ENCODE assay signal across 9 cellular contexts in genomic region chr1:171142081-171142450, GRCh38. TPM values are rescaled to one million over a fixed set of nuclear protein-coding genes. Genes with fewer than 3 reads are reported as not detected.
A peak's percentile ranks its signal among the peaks of the same experiment; 100 is the strongest.
DNase-seq lines count a peak whose midpoint lies in the region; ATAC-seq and TF ChIP-seq lines count a peak whose summit lies in the region.
"Had no signal": no experiment of that assay in that cellular context is flagged by ENCODE, and none has a peak within 500 bp of the region (broad histone marks: within the 10 kb centered on the region; RNA-seq: fewer than 3 reads in every experiment).

No MANE protein-coding gene starts in this region.

- H3K36me3 ChIP-seq in fibroblast of lung (ENCODE audit: control insufficient read depth, insufficient read depth, low read length) (no peaks in the 10 kb centered on the region), muscle layer of colon (ENCODE audit: insufficient read depth, low read length) (no peaks in the 10 kb centered on the region), tibial nerve (no peaks in the 10 kb centered on the region)

- H4K20me1 ChIP-seq in fibroblast of lung (ENCODE audit: control insufficient read depth, extremely low read depth, insufficient read depth, low read length) = no peaks in the 10 kb centered on the region

- H3K4me3 ChIP-seq in fibroblast of lung (replicated peaks in 1 of 4; ENCODE audit: control extremely low read depth in 1 of 4, insufficient read depth in 1 of 4, low read depth in 3 of 4, low read length in 4 of 4) (peak overlapping the region in 2 of 4 experiments; percentile 10 to 12), muscle layer of colon (ENCODE audit: low read depth in 1 of 2, low read length in 2 of 2) (no peak overlapping the region), tibial nerve (peak overlapping the region in 1 of 4 donors; percentile 18)

- H3K4me2 ChIP-seq in fibroblast of lung (ENCODE audit: extremely low read depth, insufficient read depth, low read length) = peak overlapping the region; percentile 17

- H3K27me3 ChIP-seq in fibroblast of lung (ENCODE audit: control insufficient read depth, insufficient read depth, low read length) = no peaks in the 10 kb centered on the region
- H3K27me3 ChIP-seq in muscle layer of colon (ENCODE audit: control insufficient read depth in 1 of 2, insufficient read depth in 2 of 2, low read length in 2 of 2) = no peaks in the 10 kb centered on the region
- no peaks in the 10 kb centered on the region for H3K27me3 ChIP-seq in tibial nerve

- H3K9me3 ChIP-seq in fibroblast of lung (ENCODE audit: control insufficient read depth, insufficient read depth, low read depth, low read length) = no peaks in the 10 kb centered on the region
- H3K9me3 ChIP-seq in muscle layer of colon (ENCODE audit: low read length) = no peaks in the 10 kb centered on the region
- H3K9me3 ChIP-seq in tibial nerve = no peaks in the 10 kb centered on the region

- no peak for TF ChIP-seq CTCF in fibroblast of lung (conservative IDR thresholded peaks at IDR 0.05 in 1 of 2, IDR thresholded peaks at IDR 0.05 in 1 of 2; ENCODE audit: low read depth in 1 of 2, low read length in 2 of 2)
- TF ChIP-seq CTCF in tibial nerve (IDR thresholded peaks at IDR 0.05) = no peak

- H3K4me1 ChIP-seq in fibroblast of lung (ENCODE audit: control insufficient read depth, extremely low read depth, insufficient read depth, low read length) (peaks cover 20% of the 10 kb centered on the region), muscle layer of colon (ENCODE audit: insufficient read depth, low read length) (peaks cover 15% of the 10 kb centered on the region), tibial nerve (peaks cover 0 to 56% (median 16%) of the 10 kb centered on the region in 4 donors)

- H3K79me2 ChIP-seq in fibroblast of lung (ENCODE audit: control insufficient read depth, insufficient read depth, low read length) = no peaks in the 10 kb centered on the region

- H2AFZ ChIP-seq in fibroblast of lung (ENCODE audit: low read length) = no peak overlapping the region

- peak; percentile 38 to 94 for TF ChIP-seq EP300 in tibial nerve (IDR thresholded peaks at IDR 0.05)

- peak overlapping the region; percentile 80 for H3K27ac ChIP-seq in fibroblast of lung (ENCODE audit: insufficient read depth, low read length)
- H3K27ac ChIP-seq in muscle layer of colon (ENCODE audit: low read depth, low read length) = peak overlapping the region; percentile 7
- H3K27ac ChIP-seq in tibial nerve = peak overlapping the region; percentile 57 to 88 (median 80)

- H3K9ac ChIP-seq in fibroblast of lung (ENCODE audit: insufficient read depth, low read length) = no peak overlapping the region
- no peak overlapping the region for H3K9ac ChIP-seq in muscle layer of colon (ENCODE audit: low read length)

- no peak for ATAC-seq in HG03039 (IDR thresholded peaks at IDR 0.05; ENCODE audit: unreplicated experiment)

- DNase-seq in RPMI7951 (ENCODE audit: low read depth) (peak; percentile 76), fibroblast of lung (ENCODE audit: low read depth in 2 of 2) (peak; percentile 54 to 94), tibial nerve (ENCODE audit: low spot score in 2 of 2) (peak; percentile 27 to 76)
- no peak for DNase-seq in stimulated activated CD4-positive, alpha-beta T cell treated with anti-CD3 and anti-CD28 coated beads, Interleukin-15, amount 100 ng/mL, for 24 hours
- no peak for DNase-seq in activated CD4-positive, alpha-beta T cell treated with anti-CD3 and anti-CD28 coated beads, Interleukin-2, amount 50 U/mL, for 1 hour
- DNase-seq in stimulated activated CD4-positive, alpha-beta T cell treated with anti-CD3 and anti-CD28 coated beads, Interleukin-4, amount 100 ng/mL, for 24 hours = no peak
- DNase-seq: activated T-cell treated with anti-CD3 and anti-CD28 coated beads, Interleukin-2, amount 50 U/mL, for 48 hours had no signal

- TF ChIP-seq POLR2A in tibial nerve (IDR thresholded peaks at IDR 0.05) = no peak

- 3 to 11% methylated on average over 4 of the region's 4 CpGs for WGBS in tibial nerve, 2 donors

RNA-seq across cellular contexts. Expression of gene FMO2, which starts 43.0 kb away (rescaled TPM):
- total RNA-seq in RPMI7951 (2014; rRNA removed; shearing (Covaris generic)) = under 0.01 and 0.20 TPM in 2 replicates
- total RNA-seq in fibroblast of lung (104 and 125 TPM in 2 replicates), tibial nerve (10 to 100 TPM; 25.7 to 36.6 (median 33.7) TPM)
- polyA plus RNA-seq in fibroblast of lung = 7.1 and 136 TPM in 2 replicates
- 3.7 and 71.2 TPM in 2 replicates for polyA plus RNA-seq in fibroblast of lung (2012)
- polyA minus RNA-seq in fibroblast of lung (ENCODE audit: low replicate concordance) = 2.0 and 120 TPM in 2 replicates

RNA-seq across cellular contexts. Expression of gene FMO3, which starts 51.4 kb away (rescaled TPM):
- total RNA-seq in RPMI7951 (2014; rRNA removed; shearing (Covaris generic)) = 50.1 and 58.6 TPM in 2 replicates
- 19.3 and 76.3 TPM in 2 replicates for total RNA-seq in fibroblast of lung
- 23.3 and 148 TPM in 2 replicates for polyA plus RNA-seq in fibroblast of lung
- 13.5 and 89.2 TPM in 2 replicates for polyA plus RNA-seq in fibroblast of lung (2012)
- polyA minus RNA-seq in fibroblast of lung (ENCODE audit: low replicate concordance) = 5.7 and 14.8 TPM in 2 replicates
- total RNA-seq in tibial nerve = 1 to 10 TPM; 1.8 to 4.8 (median 3.1) TPM

Comparison
In these comparisons a context has a peak if more than half of its experiments do, and no peak if none do; other contexts are left out.
1. DNase-seq: peak in RPMI7951 (single experiment), fibroblast of lung (2 of 2) and tibial nerve (2 of 2); none in stimulated activated CD4-positive, alpha-beta T cell treated with anti-CD3 and anti-CD28 coated beads, Interleukin-15, amount 100 ng/mL, for 24 hours (single experiment), activated CD4-positive, alpha-beta T cell treated with anti-CD3 and anti-CD28 coated beads, Interleukin-2, amount 50 U/mL, for 1 hour (single experiment) and stimulated activated CD4-positive, alpha-beta T cell treated with anti-CD3 and anti-CD28 coated beads, Interleukin-4, amount 100 ng/mL, for 24 hours (single experiment).
2. H3K27ac ChIP-seq: peak in every context shown above with its lines; median percentile 80 in fibroblast of lung; 80 in tibial nerve; 7 in muscle layer of colon.
3. RNA of gene FMO2, which starts 43.0 kb away (total RNA-seq): 104 to 125 TPM in fibroblast of lung and 25.7 to 36.6 TPM in tibial nerve; under 0.01 to 0.20 TPM in RPMI7951; every median in the first group is over 10 times any median in the second.